ENCODE assay signal across 1 cellular context in genomic region chr7:152759655-152760383, GRCh38.
TF ChIP-seq lines count a peak whose summit lies in the region.

TSS of gene ACTR3B (plus strand) at chr7:152759752. CDS start at chr7:152759883, 131 bp downstream.

TF ChIP-seq in K562, 482 proteins besides CTCF, POLR2A, EP300 and RAD21 (continued from another document and continues in another):
- TF ChIP-seq ARID3B (CRISPR knock-in tag; IDR thresholded peaks at IDR 0.05; ENCODE audit: borderline replicate concordance) (no peak), AFF4 (CRISPR knock-in tag; IDR thresholded peaks at IDR 0.05) (no peak), STAG1 (CRISPR knock-in tag; IDR thresholded peaks at IDR 0.05; ENCODE audit: borderline replicate concordance) (peak; percentile 40; the same call in 1 of the 2 replicates), TRIM24 (IDR thresholded peaks at IDR 0.05) (no peak), REST (CRISPR knock-in tag; IDR thresholded peaks at IDR 0.05; ENCODE audit: low read depth) (peak; percentile 73; the same call in 1 of the 2 replicates), ZNF79 (CRISPR knock-in tag; IDR thresholded peaks at IDR 0.05; ENCODE audit: low read depth) (no peak), PTBP1 (IDR thresholded peaks at IDR 0.05; ENCODE audit: low read depth, low read length) (0 out of 2 replicates have a peak, but pooled peaks have one; percentile 33), ETV5 (CRISPR knock-in tag; IDR thresholded peaks at IDR 0.05; ENCODE audit: low read depth) (no peak; the same call in 1 of the 2 replicates), ZNF695 (CRISPR knock-in tag; IDR thresholded peaks at IDR 0.05) (0 out of 2 replicates have a peak, but pooled peaks have one; percentile 18), ZNF766 (CRISPR knock-in tag; conservative IDR thresholded peaks at IDR 0.05) (no peak), ZNF146 (CRISPR knock-in tag; IDR thresholded peaks at IDR 0.05; ENCODE audit: unreplicated experiment) (no peak), POLR2AphosphoS5 (IDR thresholded peaks at IDR 0.05; ENCODE audit: control insufficient read depth, insufficient read depth, low read depth, low read length) (peak; percentile 84), ZBTB9 (CRISPR knock-in tag; IDR thresholded peaks at IDR 0.05) (peak; percentile 71; the same call in 1 of the 2 replicates), ZKSCAN1 (IDR thresholded peaks at IDR 0.05; ENCODE audit: low read depth, low read length) (no peak), PRDM10 (IDR thresholded peaks at IDR 0.05; ENCODE audit: partially characterized antibody) (no peak), NR2C1 (IDR thresholded peaks at IDR 0.05) (no peak), NR2C1 (tag; IDR thresholded peaks at IDR 0.05) (no peak), ZNF41 (CRISPR knock-in tag; conservative IDR thresholded peaks at IDR 0.05) (no peak), ZNF3 (CRISPR knock-in tag; IDR thresholded peaks at IDR 0.05) (no peak), SREBF2 (CRISPR knock-in tag; IDR thresholded peaks at IDR 0.05) (no peak), ELF1 (tag; IDR thresholded peaks at IDR 0.05) (peak; percentile 58; the same call in 1 of the 2 replicates), CTCFL (IDR thresholded peaks at IDR 0.05; ENCODE audit: borderline replicate concordance, insufficient read depth, low read depth, low read length, poor library complexity, severe bottlenecking) (no peak), ZNF785 (CRISPR knock-in tag; IDR thresholded peaks at IDR 0.05) (no peak), ZNF75A (CRISPR knock-in tag; IDR thresholded peaks at IDR 0.05) (no peak), E2F4 (CRISPR knock-in tag; IDR thresholded peaks at IDR 0.05; ENCODE audit: low read depth) (no peak), DIDO1 (tag; IDR thresholded peaks at IDR 0.05; ENCODE audit: low read depth) (no peak), ARID4B (CRISPR knock-in tag; IDR thresholded peaks at IDR 0.05) (peak; percentile 63; the same call in 1 of the 2 replicates), NFIX (CRISPR knock-in tag; IDR thresholded peaks at IDR 0.05; ENCODE audit: low read depth) (no peak), HNRNPUL1 (IDR thresholded peaks at IDR 0.05; ENCODE audit: low read length) (no peak), FOS (IDR thresholded peaks at IDR 0.05; ENCODE audit: extremely low read depth, insufficient read length) (peak; percentile 28), ZC3H4 (CRISPR knock-in tag; IDR thresholded peaks at IDR 0.05; ENCODE audit: borderline replicate concordance) (peak; percentile 92), RBM39 (optimal IDR thresholded peaks at IDR 0.05; ENCODE audit: low read depth, low read length) (no peak)
